1 cellular context compared by ENCODE assay signal in the genomic region with DNA sequence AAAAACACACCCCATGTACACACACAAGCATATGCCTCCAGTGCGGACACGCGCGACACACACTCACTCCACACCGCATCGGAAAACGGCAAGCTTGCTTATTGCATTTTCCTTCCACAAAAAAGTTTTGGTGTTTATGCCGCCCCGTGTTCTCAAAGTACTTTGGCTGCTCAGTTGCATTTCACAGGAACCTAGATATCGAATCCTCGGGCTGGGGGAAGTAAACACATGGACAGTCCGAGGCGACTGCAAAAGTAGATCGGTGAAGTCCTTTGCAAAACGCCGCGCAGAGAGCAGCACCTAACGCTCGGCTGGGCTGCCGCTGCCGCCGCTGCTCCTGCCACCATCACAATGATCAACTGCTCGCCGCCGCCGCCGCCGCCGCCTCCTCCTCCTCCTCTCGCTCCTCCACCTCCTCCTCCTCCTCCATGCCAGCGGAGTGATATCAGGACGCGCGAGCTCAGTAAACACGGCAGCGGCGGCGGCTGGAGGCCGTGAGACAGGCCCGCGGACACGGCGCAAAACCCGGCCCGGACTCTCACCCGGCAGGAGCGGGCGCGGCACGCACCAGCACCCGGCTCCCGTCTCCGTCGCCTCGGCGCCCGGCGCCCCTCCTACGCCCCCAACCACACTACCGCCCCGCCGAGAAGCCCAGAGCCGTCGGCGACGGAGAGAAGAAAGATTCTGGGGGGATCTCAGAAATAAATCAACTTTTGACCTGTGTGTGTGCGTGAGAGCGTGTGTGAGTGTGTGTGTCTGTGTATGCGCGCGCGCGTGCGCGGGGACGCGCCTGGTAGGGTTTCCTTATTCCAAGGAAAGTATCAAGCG.
TF ChIP-seq lines count a peak whose summit lies in the region.

A gene (minus strand): TSS at position 441 of the 828 bp plus-strand sequence. CDS start 857 bp downstream, outside the sequence.

TF ChIP-seq in K562, 482 proteins besides CTCF, POLR2A, EP300 and RAD21 (continued from another document and continues in another):
- TF ChIP-seq, protein P1, sequence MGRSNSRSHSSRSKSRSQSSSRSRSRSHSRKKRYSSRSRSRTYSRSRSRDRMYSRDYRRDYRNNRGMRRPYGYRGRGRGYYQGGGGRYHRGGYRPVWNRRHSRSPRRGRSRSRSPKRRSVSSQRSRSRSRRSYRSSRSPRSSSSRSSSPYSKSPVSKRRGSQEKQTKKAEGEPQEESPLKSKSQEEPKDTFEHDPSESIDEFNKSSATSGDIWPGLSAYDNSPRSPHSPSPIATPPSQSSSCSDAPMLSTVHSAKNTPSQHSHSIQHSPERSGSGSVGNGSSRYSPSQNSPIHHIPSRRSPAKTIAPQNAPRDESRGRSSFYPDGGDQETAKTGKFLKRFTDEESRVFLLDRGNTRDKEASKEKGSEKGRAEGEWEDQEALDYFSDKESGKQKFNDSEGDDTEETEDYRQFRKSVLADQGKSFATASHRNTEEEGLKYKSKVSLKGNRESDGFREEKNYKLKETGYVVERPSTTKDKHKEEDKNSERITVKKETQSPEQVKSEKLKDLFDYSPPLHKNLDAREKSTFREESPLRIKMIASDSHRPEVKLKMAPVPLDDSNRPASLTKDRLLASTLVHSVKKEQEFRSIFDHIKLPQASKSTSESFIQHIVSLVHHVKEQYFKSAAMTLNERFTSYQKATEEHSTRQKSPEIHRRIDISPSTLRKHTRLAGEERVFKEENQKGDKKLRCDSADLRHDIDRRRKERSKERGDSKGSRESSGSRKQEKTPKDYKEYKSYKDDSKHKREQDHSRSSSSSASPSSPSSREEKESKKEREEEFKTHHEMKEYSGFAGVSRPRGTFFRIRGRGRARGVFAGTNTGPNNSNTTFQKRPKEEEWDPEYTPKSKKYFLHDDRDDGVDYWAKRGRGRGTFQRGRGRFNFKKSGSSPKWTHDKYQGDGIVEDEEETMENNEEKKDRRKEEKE (IDR thresholded peaks at IDR 0.05; ENCODE audit: borderline replicate concordance in 1 of 2, control insufficient read depth in 1 of 2, low read depth in 2 of 2, low read length in 1 of 2), result no peak
- TF ChIP-seq, protein P2, sequence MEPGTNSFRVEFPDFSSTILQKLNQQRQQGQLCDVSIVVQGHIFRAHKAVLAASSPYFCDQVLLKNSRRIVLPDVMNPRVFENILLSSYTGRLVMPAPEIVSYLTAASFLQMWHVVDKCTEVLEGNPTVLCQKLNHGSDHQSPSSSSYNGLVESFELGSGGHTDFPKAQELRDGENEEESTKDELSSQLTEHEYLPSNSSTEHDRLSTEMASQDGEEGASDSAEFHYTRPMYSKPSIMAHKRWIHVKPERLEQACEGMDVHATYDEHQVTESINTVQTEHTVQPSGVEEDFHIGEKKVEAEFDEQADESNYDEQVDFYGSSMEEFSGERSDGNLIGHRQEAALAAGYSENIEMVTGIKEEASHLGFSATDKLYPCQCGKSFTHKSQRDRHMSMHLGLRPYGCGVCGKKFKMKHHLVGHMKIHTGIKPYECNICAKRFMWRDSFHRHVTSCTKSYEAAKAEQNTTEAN (CRISPR knock-in tag; IDR thresholded peaks at IDR 0.05), result no peak
- TF ChIP-seq GTF2E2 (tag; IDR thresholded peaks at IDR 0.05) (no peak), ZNF311 (CRISPR knock-in tag; IDR thresholded peaks at IDR 0.05) (no peak), RBM14 (IDR thresholded peaks at IDR 0.05; ENCODE audit: borderline replicate concordance, insufficient read depth, low read depth, low read length) (no peak), DMBX1 (CRISPR knock-in tag; IDR thresholded peaks at IDR 0.05; ENCODE audit: borderline replicate concordance) (peak; percentile 85), TARDBP (IDR thresholded peaks at IDR 0.05) (peak; percentile 84), KLF13 (tag; IDR thresholded peaks at IDR 0.05; ENCODE audit: borderline replicate concordance, low read depth) (no peak), SAFB2 (IDR thresholded peaks at IDR 0.05; ENCODE audit: borderline replicate concordance, low read depth, low read length, severe bottlenecking) (no peak), NFATC3 (IDR thresholded peaks at IDR 0.05) (no peak), ZNF551 (CRISPR knock-in tag; IDR thresholded peaks at IDR 0.05) (no peak), PPARD (CRISPR knock-in tag; IDR thresholded peaks at IDR 0.05) (no peak), FOSL1 (tag; conservative IDR thresholded peaks at IDR 0.05) (0 out of 2 replicates have a peak, but pooled peaks have one; percentile 32), TCF3 (CRISPR knock-in tag; IDR thresholded peaks at IDR 0.05) (no peak), ZNF24 (IDR thresholded peaks at IDR 0.05) (0 out of 2 replicates have a peak, but pooled peaks have one; percentile 12), ZNF224 (CRISPR knock-in tag; IDR thresholded peaks at IDR 0.05) (no peak), BRD4 (IDR thresholded peaks at IDR 0.05) (no peak), WHSC1 (IDR thresholded peaks at IDR 0.05; ENCODE audit: low read length) (no peak), IRF2 (CRISPR knock-in tag; IDR thresholded peaks at IDR 0.05) (no peak), PCBP1 (IDR thresholded peaks at IDR 0.05; ENCODE audit: low read depth, low read length, poor library complexity, severe bottlenecking) (peak; percentile 91), CBX3 (IDR thresholded peaks at IDR 0.05; ENCODE audit: borderline replicate concordance in 1 of 2, low read length in 2 of 2) (peak in 1 of 2 experiments; percentile 77; a peak in 1 of 3 replicates), SMARCA5 (IDR thresholded peaks at IDR 0.05) (no peak), ZNF507 (tag; conservative IDR thresholded peaks at IDR 0.05) (no peak), ZNF143 (CRISPR knock-in tag; IDR thresholded peaks at IDR 0.05) (no peak), PHF8 (IDR thresholded peaks at IDR 0.05; ENCODE audit: borderline replicate concordance, low read length) (peak; percentile 40; the same call in 1 of the 2 replicates), OTX1 (CRISPR knock-in tag; IDR thresholded peaks at IDR 0.05) (no peak), GATA2 (CRISPR knock-in tag; IDR thresholded peaks at IDR 0.05) (no peak), ZNF668 (CRISPR knock-in tag; IDR thresholded peaks at IDR 0.05) (no peak), CBX2 (IDR thresholded peaks at IDR 0.05; ENCODE audit: insufficient read depth, low read length, poor library complexity, severe bottlenecking) (peak; percentile 7), FUS (optimal IDR thresholded peaks at IDR 0.05; ENCODE audit: low read depth, low read length) (no peak), TOE1 (IDR thresholded peaks at IDR 0.05; ENCODE audit: borderline replicate concordance) (peak; percentile 86), TOE1 (CRISPR knock-in tag; IDR thresholded peaks at IDR 0.05; ENCODE audit: borderline replicate concordance, low read depth) (no peak), NFXL1 (CRISPR knock-in tag; IDR thresholded peaks at IDR 0.05) (no peak), SRSF3 (IDR thresholded peaks at IDR 0.05; ENCODE audit: insufficient read depth, low read length) (no peak), CBX8 (IDR thresholded peaks at IDR 0.05; ENCODE audit: borderline replicate concordance, extremely low read depth, low read depth, low read length, poor library complexity, severe bottlenecking) (no peak), SIN3B (IDR thresholded peaks at IDR 0.05; ENCODE audit: low read depth) (no peak), ERF (CRISPR knock-in tag; IDR thresholded peaks at IDR 0.05) (no peak)
- TF ChIP-seq, protein P3, sequence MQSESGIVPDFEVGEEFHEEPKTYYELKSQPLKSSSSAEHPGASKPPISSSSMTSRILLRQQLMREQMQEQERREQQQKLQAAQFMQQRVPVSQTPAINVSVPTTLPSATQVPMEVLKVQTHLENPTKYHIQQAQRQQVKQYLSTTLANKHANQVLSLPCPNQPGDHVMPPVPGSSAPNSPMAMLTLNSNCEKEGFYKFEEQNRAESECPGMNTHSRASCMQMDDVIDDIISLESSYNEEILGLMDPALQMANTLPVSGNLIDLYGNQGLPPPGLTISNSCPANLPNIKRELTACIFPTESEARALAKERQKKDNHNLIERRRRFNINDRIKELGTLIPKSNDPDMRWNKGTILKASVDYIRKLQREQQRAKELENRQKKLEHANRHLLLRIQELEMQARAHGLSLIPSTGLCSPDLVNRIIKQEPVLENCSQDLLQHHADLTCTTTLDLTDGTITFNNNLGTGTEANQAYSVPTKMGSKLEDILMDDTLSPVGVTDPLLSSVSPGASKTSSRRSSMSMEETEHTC (IDR thresholded peaks at IDR 0.05), result 0 out of 2 replicates have a peak, but pooled peaks have one; percentile 22
- TF ChIP-seq, protein P4, sequence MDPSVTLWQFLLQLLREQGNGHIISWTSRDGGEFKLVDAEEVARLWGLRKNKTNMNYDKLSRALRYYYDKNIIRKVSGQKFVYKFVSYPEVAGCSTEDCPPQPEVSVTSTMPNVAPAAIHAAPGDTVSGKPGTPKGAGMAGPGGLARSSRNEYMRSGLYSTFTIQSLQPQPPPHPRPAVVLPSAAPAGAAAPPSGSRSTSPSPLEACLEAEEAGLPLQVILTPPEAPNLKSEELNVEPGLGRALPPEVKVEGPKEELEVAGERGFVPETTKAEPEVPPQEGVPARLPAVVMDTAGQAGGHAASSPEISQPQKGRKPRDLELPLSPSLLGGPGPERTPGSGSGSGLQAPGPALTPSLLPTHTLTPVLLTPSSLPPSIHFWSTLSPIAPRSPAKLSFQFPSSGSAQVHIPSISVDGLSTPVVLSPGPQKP (CRISPR knock-in tag; IDR thresholded peaks at IDR 0.05), result no peak
- TF ChIP-seq, protein P5, sequence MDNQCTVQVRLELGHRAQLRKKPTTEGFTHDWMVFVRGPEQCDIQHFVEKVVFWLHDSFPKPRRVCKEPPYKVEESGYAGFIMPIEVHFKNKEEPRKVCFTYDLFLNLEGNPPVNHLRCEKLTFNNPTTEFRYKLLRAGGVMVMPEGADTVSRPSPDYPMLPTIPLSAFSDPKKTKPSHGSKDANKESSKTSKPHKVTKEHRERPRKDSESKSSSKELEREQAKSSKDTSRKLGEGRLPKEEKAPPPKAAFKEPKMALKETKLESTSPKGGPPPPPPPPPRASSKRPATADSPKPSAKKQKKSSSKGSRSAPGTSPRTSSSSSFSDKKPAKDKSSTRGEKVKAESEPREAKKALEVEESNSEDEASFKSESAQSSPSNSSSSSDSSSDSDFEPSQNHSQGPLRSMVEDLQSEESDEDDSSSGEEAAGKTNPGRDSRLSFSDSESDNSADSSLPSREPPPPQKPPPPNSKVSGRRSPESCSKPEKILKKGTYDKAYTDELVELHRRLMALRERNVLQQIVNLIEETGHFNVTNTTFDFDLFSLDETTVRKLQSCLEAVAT (IDR thresholded peaks at IDR 0.05), result no peak
- TF ChIP-seq, protein P6, sequence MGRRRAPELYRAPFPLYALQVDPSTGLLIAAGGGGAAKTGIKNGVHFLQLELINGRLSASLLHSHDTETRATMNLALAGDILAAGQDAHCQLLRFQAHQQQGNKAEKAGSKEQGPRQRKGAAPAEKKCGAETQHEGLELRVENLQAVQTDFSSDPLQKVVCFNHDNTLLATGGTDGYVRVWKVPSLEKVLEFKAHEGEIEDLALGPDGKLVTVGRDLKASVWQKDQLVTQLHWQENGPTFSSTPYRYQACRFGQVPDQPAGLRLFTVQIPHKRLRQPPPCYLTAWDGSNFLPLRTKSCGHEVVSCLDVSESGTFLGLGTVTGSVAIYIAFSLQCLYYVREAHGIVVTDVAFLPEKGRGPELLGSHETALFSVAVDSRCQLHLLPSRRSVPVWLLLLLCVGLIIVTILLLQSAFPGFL (CRISPR knock-in tag; IDR thresholded peaks at IDR 0.05), result no peak
- TF ChIP-seq, protein P7, sequence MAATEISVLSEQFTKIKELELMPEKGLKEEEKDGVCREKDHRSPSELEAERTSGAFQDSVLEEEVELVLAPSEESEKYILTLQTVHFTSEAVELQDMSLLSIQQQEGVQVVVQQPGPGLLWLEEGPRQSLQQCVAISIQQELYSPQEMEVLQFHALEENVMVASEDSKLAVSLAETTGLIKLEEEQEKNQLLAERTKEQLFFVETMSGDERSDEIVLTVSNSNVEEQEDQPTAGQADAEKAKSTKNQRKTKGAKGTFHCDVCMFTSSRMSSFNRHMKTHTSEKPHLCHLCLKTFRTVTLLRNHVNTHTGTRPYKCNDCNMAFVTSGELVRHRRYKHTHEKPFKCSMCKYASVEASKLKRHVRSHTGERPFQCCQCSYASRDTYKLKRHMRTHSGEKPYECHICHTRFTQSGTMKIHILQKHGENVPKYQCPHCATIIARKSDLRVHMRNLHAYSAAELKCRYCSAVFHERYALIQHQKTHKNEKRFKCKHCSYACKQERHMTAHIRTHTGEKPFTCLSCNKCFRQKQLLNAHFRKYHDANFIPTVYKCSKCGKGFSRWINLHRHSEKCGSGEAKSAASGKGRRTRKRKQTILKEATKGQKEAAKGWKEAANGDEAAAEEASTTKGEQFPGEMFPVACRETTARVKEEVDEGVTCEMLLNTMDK (IDR thresholded peaks at IDR 0.05; ENCODE audit: borderline replicate concordance, insufficient read depth, low read depth, low read length, poor library complexity, severe bottlenecking), result no peak
- TF ChIP-seq, protein P8, sequence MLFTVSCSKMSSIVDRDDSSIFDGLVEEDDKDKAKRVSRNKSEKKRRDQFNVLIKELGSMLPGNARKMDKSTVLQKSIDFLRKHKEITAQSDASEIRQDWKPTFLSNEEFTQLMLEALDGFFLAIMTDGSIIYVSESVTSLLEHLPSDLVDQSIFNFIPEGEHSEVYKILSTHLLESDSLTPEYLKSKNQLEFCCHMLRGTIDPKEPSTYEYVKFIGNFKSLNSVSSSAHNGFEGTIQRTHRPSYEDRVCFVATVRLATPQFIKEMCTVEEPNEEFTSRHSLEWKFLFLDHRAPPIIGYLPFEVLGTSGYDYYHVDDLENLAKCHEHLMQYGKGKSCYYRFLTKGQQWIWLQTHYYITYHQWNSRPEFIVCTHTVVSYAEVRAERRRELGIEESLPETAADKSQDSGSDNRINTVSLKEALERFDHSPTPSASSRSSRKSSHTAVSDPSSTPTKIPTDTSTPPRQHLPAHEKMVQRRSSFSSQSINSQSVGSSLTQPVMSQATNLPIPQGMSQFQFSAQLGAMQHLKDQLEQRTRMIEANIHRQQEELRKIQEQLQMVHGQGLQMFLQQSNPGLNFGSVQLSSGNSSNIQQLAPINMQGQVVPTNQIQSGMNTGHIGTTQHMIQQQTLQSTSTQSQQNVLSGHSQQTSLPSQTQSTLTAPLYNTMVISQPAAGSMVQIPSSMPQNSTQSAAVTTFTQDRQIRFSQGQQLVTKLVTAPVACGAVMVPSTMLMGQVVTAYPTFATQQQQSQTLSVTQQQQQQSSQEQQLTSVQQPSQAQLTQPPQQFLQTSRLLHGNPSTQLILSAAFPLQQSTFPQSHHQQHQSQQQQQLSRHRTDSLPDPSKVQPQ (CRISPR knock-in tag; IDR thresholded peaks at IDR 0.05; ENCODE audit: borderline replicate concordance), result no peak
- TF ChIP-seq, protein P9, sequence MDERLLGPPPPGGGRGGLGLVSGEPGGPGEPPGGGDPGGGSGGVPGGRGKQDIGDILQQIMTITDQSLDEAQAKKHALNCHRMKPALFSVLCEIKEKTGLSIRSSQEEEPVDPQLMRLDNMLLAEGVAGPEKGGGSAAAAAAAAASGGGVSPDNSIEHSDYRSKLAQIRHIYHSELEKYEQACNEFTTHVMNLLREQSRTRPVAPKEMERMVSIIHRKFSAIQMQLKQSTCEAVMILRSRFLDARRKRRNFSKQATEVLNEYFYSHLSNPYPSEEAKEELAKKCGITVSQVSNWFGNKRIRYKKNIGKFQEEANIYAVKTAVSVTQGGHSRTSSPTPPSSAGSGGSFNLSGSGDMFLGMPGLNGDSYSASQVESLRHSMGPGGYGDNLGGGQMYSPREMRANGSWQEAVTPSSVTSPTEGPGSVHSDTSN (CRISPR knock-in tag; IDR thresholded peaks at IDR 0.05; ENCODE audit: low read depth), result no peak
- TF ChIP-seq, protein P9 (tag; conservative IDR thresholded peaks at IDR 0.05; ENCODE audit: low read depth), result no peak
